In genomic region chr19:41435376-41435775, GRCh38 we compare ENCODE assay signal across 6 cellular contexts. TPM values are rescaled to one million over a fixed set of nuclear protein-coding genes. Genes with fewer than 3 reads are reported as not detected.
"Had no signal": no experiment of that assay in that cellular context is flagged by ENCODE, and none has a peak within 500 bp of the region (broad histone marks: within the 10 kb centered on the region; RNA-seq: fewer than 3 reads in every experiment).

No MANE protein-coding gene starts in this region.

RNA-seq across cellular contexts. Expression of gene ERICH4, which starts 7.6 kb away (rescaled TPM):
- total RNA-seq: GM23248, H4, H7, HFFc6, HT1080 had no signal
- polyA plus RNA-seq: GM23248, IgD-negative memory B cell had no signal

RNA-seq across cellular contexts. Expression of gene B3GNT8, which starts 8.2 kb away (rescaled TPM):
- total RNA-seq: H4, HT1080 had no signal
